In genomic region chr4:85842540-85842939, GRCh38 we compare ENCODE assay signal across 9 cellular contexts.
DNase-seq lines count a peak whose midpoint lies in the region; ATAC-seq and TF ChIP-seq lines count a peak whose summit lies in the region.
"Had no signal": no experiment of that assay in that cellular context is flagged by ENCODE, and none has a peak within 500 bp of the region (broad histone marks: within the 10 kb centered on the region; RNA-seq: fewer than 3 reads in every experiment).

No MANE protein-coding gene starts in this region.

- no peaks in the 10 kb centered on the region for H3K27me3 Mint-ChIP-seq in brain

- peaks cover 16% of the 10 kb centered on the region for H3K4me1 Mint-ChIP-seq in brain

- no peaks in the 10 kb centered on the region for H3K36me3 Mint-ChIP-seq in brain

- DNase-seq in Ammon's horn (ENCODE audit: low spot score) (peak; percentile 87), NCI-H1092 (lab: John Stamatoyannopoulos, UW) (peak; percentile 45), mucosa of gallbladder (ENCODE audit: low spot score) (peak; percentile 41), SK-N-DZ (ENCODE audit: low spot score) (no peak)
- DNase-seq: ovary had no signal

- peak overlapping the region in 1 of 5 experiments; percentile 39 for H3K4me3 Mint-ChIP-seq in brain

- H3K27ac Mint-ChIP-seq in brain = peak overlapping the region in 4 of 5 experiments; percentile 48 to 86 (median 83)

- no peak for TF ChIP-seq CTCF in brain (conservative IDR thresholded peaks at IDR 0.05)

- ATAC-seq in GM21825 (IDR thresholded peaks at IDR 0.05; ENCODE audit: unreplicated experiment) = no peak
- ATAC-seq in HG03097 (IDR thresholded peaks at IDR 0.05; ENCODE audit: low FRiP score, unreplicated experiment) = no peak
- ATAC-seq in GM19351 (IDR thresholded peaks at IDR 0.05; ENCODE audit: unreplicated experiment) = no peak

- peaks cover 0 to 3% (median 0%) of the 10 kb centered on the region in 5 experiments for H3K9me3 Mint-ChIP-seq in brain
